Comparison of ENCODE assay signal across 1 cellular context in the genomic region with DNA sequence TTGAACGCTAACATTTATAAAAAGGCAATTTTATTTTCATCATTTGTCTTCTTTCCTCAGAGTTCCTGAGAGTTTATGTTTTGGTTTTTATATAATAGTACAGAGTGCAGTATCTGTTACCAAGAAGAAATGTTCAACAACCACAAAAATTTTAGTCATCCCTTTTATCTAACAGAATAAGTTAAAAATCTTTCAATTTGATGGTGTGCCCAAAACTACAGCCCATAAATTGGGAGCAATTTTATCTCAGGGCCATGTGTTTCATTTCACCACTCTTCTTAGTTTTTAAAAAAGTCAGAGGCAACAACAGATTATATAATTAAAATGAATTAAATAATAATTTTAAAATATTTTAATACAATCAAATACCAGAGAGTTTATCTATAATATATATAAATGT.
TF ChIP-seq lines count a peak whose summit lies in the region.

No MANE protein-coding gene starts in this region.

TF ChIP-seq in SK-N-SH, 30 proteins besides CTCF, POLR2A, EP300 and RAD21:
- TF ChIP-seq TEAD4 (IDR thresholded peaks at IDR 0.05; ENCODE audit: borderline replicate concordance, insufficient read depth) (peak; percentile 75; the same call in 1 of the 2 replicates), SIN3A (IDR thresholded peaks at IDR 0.05; ENCODE audit: borderline replicate concordance, low read depth, low read length) (no peak), ELF1 (IDR thresholded peaks at IDR 0.05) (no peak), POLR2AphosphoS5 (IDR thresholded peaks at IDR 0.05; ENCODE audit: low read depth, low read length) (0 out of 2 replicates have a peak, but pooled peaks have one; percentile 24), TCF12 (IDR thresholded peaks at IDR 0.05) (peak; percentile 86), YY1 (IDR thresholded peaks at IDR 0.05; ENCODE audit: low read depth) (no peak), NFIC (IDR thresholded peaks at IDR 0.05; ENCODE audit: borderline replicate concordance) (peak; percentile 54; the same call in 1 of the 2 replicates), JUND (IDR thresholded peaks at IDR 0.05) (peak; percentile 35)
- TF ChIP-seq, protein P1, sequence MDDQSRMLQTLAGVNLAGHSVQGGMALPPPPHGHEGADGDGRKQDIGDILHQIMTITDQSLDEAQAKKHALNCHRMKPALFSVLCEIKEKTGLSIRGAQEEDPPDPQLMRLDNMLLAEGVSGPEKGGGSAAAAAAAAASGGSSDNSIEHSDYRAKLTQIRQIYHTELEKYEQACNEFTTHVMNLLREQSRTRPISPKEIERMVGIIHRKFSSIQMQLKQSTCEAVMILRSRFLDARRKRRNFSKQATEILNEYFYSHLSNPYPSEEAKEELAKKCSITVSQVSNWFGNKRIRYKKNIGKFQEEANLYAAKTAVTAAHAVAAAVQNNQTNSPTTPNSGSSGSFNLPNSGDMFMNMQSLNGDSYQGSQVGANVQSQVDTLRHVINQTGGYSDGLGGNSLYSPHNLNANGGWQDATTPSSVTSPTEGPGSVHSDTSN (IDR thresholded peaks at IDR 0.05): peak; percentile 64
